In genomic region chr5:36108758-36109245, GRCh38 we compare ENCODE assay signal across 31 cellular contexts. TPM values are rescaled to one million over a fixed set of nuclear protein-coding genes. Genes with fewer than 3 reads are reported as not detected.
A peak's percentile ranks its signal among the peaks of the same experiment; 100 is the strongest.
DNase-seq lines count a peak whose midpoint lies in the region; ATAC-seq and TF ChIP-seq lines count a peak whose summit lies in the region.
"Had no signal": no experiment of that assay in that cellular context is flagged by ENCODE, and none has a peak within 500 bp of the region (broad histone marks: within the 10 kb centered on the region; RNA-seq: fewer than 3 reads in every experiment).

No MANE protein-coding gene starts in this region.

- peak overlapping the region; percentile 20; the same call in 1 of the 2 replicates for H3K27ac ChIP-seq in PC-3 (ENCODE audit: low read length)
- H3K27ac ChIP-seq: 22Rv1, coronary artery, KMS-11, psoas muscle, WERI-Rb-1 had no signal

- no peak overlapping the region for H3K9ac ChIP-seq in PC-3 (ENCODE audit: low read length)
- H3K9ac ChIP-seq: KMS-11 had no signal

- H3K79me2 ChIP-seq in PC-3 (ENCODE audit: low read length), result no peaks in the 10 kb centered on the region

- POLR2A ChIA-PET in PC-3 (lab: Charles Lee; ENCODE audit: unreplicated experiment), result interaction anchor here (0.6 to 0.7 kb wide), 2 partner anchors 42 to 225 kb away, joined by 4 read pairs; no protein-coding TSS in a partner anchor

- no TSS peak for BruUV-seq in PC-3 (replicated peaks; lab: Mats Ljungman, UMichigan)

- no peak overlapping the region for H2AFZ ChIP-seq in PC-3 (ENCODE audit: low read length)

- intact Hi-C loops in PC-3 (cut with micrococcal nuclease), result loop anchor here (1.0 to 2.0 kb wide), 2 partner anchors 30 to 40 kb away; no protein-coding TSS in a partner anchor

- H3K36me3 ChIP-seq in PC-3 (ENCODE audit: low read depth, low read length), result peaks cover 7% of the 10 kb centered on the region; the same call in 1 of the 2 replicates
- peaks cover 3% of the 10 kb centered on the region; the same call in 1 of the 2 replicates for H3K36me3 ChIP-seq in BE2C

- no peaks in the 10 kb centered on the region for H3F3A ChIP-seq in PC-3 (ENCODE audit: low read length, unreplicated experiment)

- H3K9me3 ChIP-seq in PC-3 (ENCODE audit: low read length) (no peaks in the 10 kb centered on the region), BE2C (no peaks in the 10 kb centered on the region; the same call in 1 of the 2 replicates)
- H3K9me3 ChIP-seq: psoas muscle had no signal

- no peak for TF ChIP-seq POLR2A in erythroblast (IDR thresholded peaks at IDR 0.05; ENCODE audit: low read length)

- H3K4me3 ChIP-seq in PC-3 (ENCODE audit: low read length) (no peak overlapping the region), BE2C (ENCODE audit: low read depth, low read length) (no peak overlapping the region)
- H3K4me3 ChIP-seq: coronary artery, psoas muscle had no signal

- peaks cover 16% of the 10 kb centered on the region for H3K4me1 ChIP-seq in PC-3 (ENCODE audit: insufficient read depth, low read length)
- H3K4me1 ChIP-seq in BE2C, result 0 out of 2 replicates have a peak, but pooled peaks cover 2% of the 10 kb centered on the region
- H3K4me1 ChIP-seq: psoas muscle had no signal

- no peaks in the 10 kb centered on the region for H3K27me3 ChIP-seq in PC-3 (ENCODE audit: low read length)
- no peaks in the 10 kb centered on the region for H3K27me3 ChIP-seq in BE2C

- peak overlapping the region; percentile 18; the same call in 1 of the 2 replicates for H3K4me2 ChIP-seq in PC-3 (ENCODE audit: low read length)
- H3K4me2 ChIP-seq: KMS-11 had no signal

- H3K9me2 ChIP-seq in PC-3 (replicated peaks; ENCODE audit: low read length), result no peaks in the 10 kb centered on the region

- CTCF ChIA-PET in PC-3 (lab: Charles Lee), result interaction anchor here (1.0 kb wide), 1 partner anchor 30 kb away, joined by 10 read pairs; no protein-coding TSS in a partner anchor

- peak; percentile 28 for DNase-seq in DMS53 (lab: John Stamatoyannopoulos, UW)
- DNase-seq in DMS53 treated with DMSO at 0.1 percent for 48 hours (lab: John Stamatoyannopoulos, UW; ENCODE audit: unreplicated experiment), result no peak
- DNase-seq in PC-3, result peak; percentile 69
- DNase-seq in erythroblast (lab: John Stamatoyannopoulos, UW), result peak; percentile 16 to 30
- no peak for DNase-seq in NCI-H2029 (lab: John Stamatoyannopoulos, UW)
- no peak for DNase-seq in BE2C
- no peak for DNase-seq in activated T-cell treated with anti-CD3 and anti-CD28 coated beads, Interleukin-2, amount 50 U/mL, for 48 hours
- DNase-seq in HPDE6-E6E7 (ENCODE audit: extremely low spot score), result no peak
- DNase-seq: activated CD4-positive, alpha-beta T cell treated with anti-CD3 and anti-CD28 coated beads, Interleukin-2, amount 10 ng/mL, durations not matched to agents 7 days and 5 days; activated naive CD4-positive, alpha-beta T cell treated with anti-CD3 and anti-CD28 coated beads for 36 hours; amygdala; CD8-positive, alpha-beta memory T cell; islet precursor cell; midbrain; MV-4-11; naive thymus-derived CD4-positive, alpha-beta T cell; NCI-H1694; NCI-H2171 treated with DMSO at 0.1 percent for 48 hours; NCI-H510A treated with DMSO at 0.1 percent for 48 hours; nucleus accumbens; psoas muscle; SHP77; stimulated activated naive CD4-positive, alpha-beta T cell; WERI-Rb-1 had no signal

- no peaks in the 10 kb centered on the region for H4K20me1 ChIP-seq in PC-3 (ENCODE audit: low read length)

- no peak for TF ChIP-seq CTCF in PC-3 (conservative IDR thresholded peaks at IDR 0.05; ENCODE audit: low read depth, low read length)
- TF ChIP-seq CTCF in BE2C (IDR thresholded peaks at IDR 0.05; ENCODE audit: low read depth, low read length), result no peak

- ATAC-seq in PC-3, result peak; percentile 94
- ATAC-seq: HCT116; naive thymus-derived CD4-positive, alpha-beta T cell; psoas muscle had no signal

RNA-seq across cellular contexts. Expression of gene UGT3A2, which starts 42.1 kb away (rescaled TPM):
- not detected in 2 replicates for total RNA-seq in PC-3 (2014; rRNA removed)
- not detected for polyA plus RNA-seq in BE2C (2012; ENCODE audit: insufficient read depth, insufficient read length, low read depth)
- total RNA-seq: activated CD4-positive, alpha-beta T cell treated with anti-CD3 and anti-CD28 coated beads, Interleukin-2, amount 10 ng/mL, durations not matched to agents 7 days and 5 days; activated naive CD4-positive, alpha-beta T cell treated with anti-CD3 and anti-CD28 coated beads for 36 hours; cardiac septum; CD8-positive, alpha-beta memory T cell; fibroblast of lung; psoas muscle; temporal lobe had no signal
- polyA plus RNA-seq: fibroblast of lung, psoas muscle had no signal

RNA-seq across cellular contexts. Expression of gene LMBRD2, which starts 42.9 kb away (rescaled TPM):
- 9.1 and 21.1 TPM in 2 replicates for total RNA-seq in PC-3 (2014; rRNA removed)
- 5.6 TPM for polyA plus RNA-seq in BE2C (2012; ENCODE audit: insufficient read depth, insufficient read length, low read depth)

RNA-seq across cellular contexts. Expression of gene SKP2, which starts 43.1 kb away (rescaled TPM):
- 32.0 and 33.2 TPM in 2 replicates for total RNA-seq in PC-3 (2014; rRNA removed)
- 78.9 TPM for polyA plus RNA-seq in BE2C (2012; ENCODE audit: insufficient read depth, insufficient read length, low read depth)

Comparison
In these comparisons a context has a peak if more than half of its experiments do, and no peak if none do; other contexts are left out.
1. DNase-seq: peak in DMS53 (single experiment), PC-3 (single experiment) and erythroblast (2 of 2); none in DMS53 treated with DMSO at 0.1 percent for 48 hours (single experiment), NCI-H2029 (single experiment), BE2C (single experiment), activated T-cell treated with anti-CD3 and anti-CD28 coated beads, Interleukin-2, amount 50 U/mL, for 48 hours (0 of 2) and HPDE6-E6E7 (single experiment).